Comparison of ENCODE assay signal across 32 cellular contexts in genomic region chr20:60788070-60788469, GRCh38.
"Had no signal": no experiment of that assay in that cellular context is flagged by ENCODE, and none has a peak within 500 bp of the region (broad histone marks: within the 10 kb centered on the region; RNA-seq: fewer than 3 reads in every experiment).

No MANE protein-coding gene starts in this region.

- H3K27me3 ChIP-seq: adrenal gland, ascending aorta, body of pancreas, brain microvascular endothelial cell, breast epithelium, cardiac muscle cell had no signal

- H3K36me3 ChIP-seq: adrenal gland, ascending aorta, brain microvascular endothelial cell, breast epithelium, cardiac muscle cell had no signal

- H3K4me1 ChIP-seq: adrenal gland, ascending aorta, body of pancreas had no signal

- H3K9me3 ChIP-seq: adrenal gland, ascending aorta, body of pancreas, breast epithelium had no signal

- H3K4me3 ChIP-seq: adrenal gland, ascending aorta, body of pancreas, breast epithelium, cardiac muscle cell had no signal

- ATAC-seq: activated naive CD4-positive, alpha-beta T cell treated with anti-CD3 and anti-CD28 coated beads, Interleukin-2, amount 50 U/mL, for 72 hours; activated naive CD8-positive, alpha-beta T cell treated with anti-CD3 and anti-CD28 coated beads, Interleukin-2, amount 50 U/mL, for 24 hours; activated T-cell treated with anti-CD3 and anti-CD28 coated beads, Interleukin-2, amount 50 U/mL, for 4 hours; activated T-cell treated with anti-CD3 and anti-CD28 coated beads, Interleukin-2, amount 50 U/mL, for 72 hours; activated T-helper 17 cell treated with anti-CD3 and anti-CD28 coated beads, Interleukin-2, amount 50 U/mL, for 72 hours; body of pancreas had no signal

- H3K27ac ChIP-seq: adrenal gland, ascending aorta, body of pancreas, brain microvascular endothelial cell, breast epithelium, cardiac muscle cell had no signal

- DNase-seq: activated effector memory CD4-positive, alpha-beta T cell treated with anti-CD3 and anti-CD28 coated beads, Interleukin-2, amount 50 U/mL, for 16 hours; activated effector memory CD4-positive, alpha-beta T cell treated with Interleukin-2 at 50 U/mL for 16 hours; activated gamma-delta T cell; activated gamma-delta T cell treated with Interleukin-2 at 50 U/mL for 16 hours; activated naive CD4-positive, alpha-beta T cell; activated naive CD4-positive, alpha-beta T cell treated with anti-CD3 and anti-CD28 coated beads for 36 hours; activated naive CD4-positive, alpha-beta T cell treated with anti-CD3 and anti-CD28 coated beads, Interleukin-2, amount 10 ng/mL, durations not matched to agents 7 days and 5 days; activated naive CD4-positive, alpha-beta T cell treated with anti-CD3 and anti-CD28 coated beads, Interleukin-2, amount 50 U/mL, for 16 hours; activated naive CD4-positive, alpha-beta T cell treated with Interleukin-2 at 50 U/mL for 16 hours; activated naive CD8-positive, alpha-beta T cell treated with anti-CD3 and anti-CD28 coated beads for 36 hours; activated naive CD8-positive, alpha-beta T cell treated with anti-CD3 and anti-CD28 coated beads, Interleukin-2, amount 10 ng/mL, durations not matched to agents 7 days and 5 days; activated naive CD8-positive, alpha-beta T cell treated with anti-CD3 and anti-CD28 coated beads, Interleukin-2, amount 50 U/mL, for 24 hours; activated T-cell treated with anti-CD3 and anti-CD28 coated beads, Interleukin-2, amount 50 U/mL, for 1 hour; activated T-cell treated with anti-CD3 and anti-CD28 coated beads, Interleukin-2, amount 50 U/mL, for 24 hours; activated T-cell treated with anti-CD3 and anti-CD28 coated beads, Interleukin-2, amount 50 U/mL, for 4 hours; activated T-cell treated with anti-CD3 and anti-CD28 coated beads, Interleukin-2, amount 50 U/mL, for 48 hours; activated T-cell treated with anti-CD3 and anti-CD28 coated beads, Interleukin-2, amount 50 U/mL, for 72 hours; adrenal gland; amniotic stem cell; amygdala; anterior cingulate cortex; aorta; body of pancreas; brain microvascular endothelial cell; caudate nucleus; central memory CD4-positive, alpha-beta T cell; cerebellar nuclear complex had no signal
